In the genomic region with DNA sequence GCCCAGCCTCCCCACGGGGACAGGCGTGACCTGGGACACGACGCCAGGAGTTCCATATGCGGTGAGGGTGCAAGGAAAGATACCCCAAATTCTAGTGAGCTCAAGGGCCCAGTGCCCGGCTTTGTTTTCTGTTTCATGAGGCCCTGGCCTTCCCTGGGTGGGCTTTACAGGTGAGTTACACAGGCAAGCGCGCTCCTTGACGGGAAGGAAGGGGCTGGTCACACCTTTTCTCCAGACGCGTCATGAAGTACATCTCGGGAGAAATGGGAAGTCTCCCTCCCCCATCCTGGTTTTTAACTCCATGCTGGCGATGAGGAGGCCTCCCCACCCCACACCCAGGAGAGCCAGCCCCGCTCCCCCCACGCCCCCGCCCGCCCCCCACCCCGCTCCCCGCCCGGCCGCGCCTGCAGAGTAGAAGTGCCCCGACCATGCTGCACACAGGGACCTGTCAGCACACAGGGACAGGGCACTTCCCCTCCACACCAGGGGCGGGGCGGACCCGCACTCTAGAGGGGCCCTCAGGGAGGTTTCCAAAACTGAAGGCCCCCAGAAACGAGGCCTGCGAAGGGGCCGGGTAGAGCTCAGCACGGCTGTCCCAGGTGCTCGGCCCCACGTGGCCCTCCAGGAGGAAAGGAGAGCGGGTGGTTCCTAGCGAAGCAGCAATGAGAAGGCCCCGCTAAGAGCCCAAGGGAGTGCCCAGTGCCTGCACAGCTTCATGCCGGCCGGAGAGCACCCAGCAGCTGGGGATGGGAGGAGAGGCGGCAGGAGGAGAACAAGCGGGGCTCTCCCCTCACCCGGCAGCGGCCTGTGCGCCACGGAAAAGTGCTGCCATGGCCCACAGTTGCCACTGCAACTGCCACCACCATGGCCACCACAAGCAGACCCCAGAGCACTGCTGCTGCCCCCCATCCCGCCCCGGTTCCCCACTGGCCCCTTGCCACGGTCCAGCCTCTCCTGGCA, we compare ENCODE assay signal across 15 cellular contexts. TPM values are rescaled to one million over a fixed set of nuclear protein-coding genes. Genes with fewer than 3 reads are reported as not detected.
DNase-seq lines count a peak whose midpoint lies in the region; ATAC-seq and TF ChIP-seq lines count a peak whose summit lies in the region.
"Had no signal": no experiment of that assay in that cellular context is flagged by ENCODE, and none has a peak within 500 bp of the region (broad histone marks: within the 10 kb centered on the region; RNA-seq: fewer than 3 reads in every experiment).

No MANE protein-coding gene starts in this region.

- peaks cover 0 to 6% (median 0%) of the 10 kb centered on the region in 4 donors for H3K36me3 ChIP-seq in upper lobe of left lung
- H3K36me3 ChIP-seq: prostate gland had no signal

- no peaks in the 10 kb centered on the region for H3K9me3 ChIP-seq in upper lobe of left lung
- H3K9me3 ChIP-seq: prostate gland had no signal

- peak overlapping the region in 1 of 4 donors; percentile 10 for H3K4me3 ChIP-seq in upper lobe of left lung
- H3K4me3 ChIP-seq: prostate gland had no signal

- peaks cover 4% of the 10 kb centered on the region for H3K36me3 Mint-ChIP-seq in activated T-cell treated with anti-CD3 and anti-CD28 coated beads, Interleukin-2, amount 50 U/mL, for 24 hours (ENCODE audit: low read depth)
- peaks cover 5% of the 10 kb centered on the region for H3K36me3 Mint-ChIP-seq in activated T-helper 1 cell treated with anti-CD3 and anti-CD28 coated beads, Interleukin-12 subunit alpha, Interleukin-12 subunit beta, Interleukin-2, Interleukin-4 antibody, amounts not matched to agents 30 ng/mL and 10 ng/mL and 1 ng/mL, durations not matched to agents 14 hours and 24 hours and 36 hours (ENCODE audit: low read depth)
- peaks cover 0 to 9% (median 9%) of the 10 kb centered on the region in 3 donors for H3K36me3 Mint-ChIP-seq in immature natural killer cell

- H3K27ac ChIP-seq in upper lobe of left lung = peak overlapping the region; percentile 63 to 97 (median 78)

- H3K4me3 Mint-ChIP-seq in activated T-cell treated with anti-CD3 and anti-CD28 coated beads, Interleukin-2, amount 50 U/mL, for 24 hours = no peak overlapping the region
- H3K4me3 Mint-ChIP-seq in activated T-helper 1 cell treated with anti-CD3 and anti-CD28 coated beads, Interleukin-12 subunit alpha, Interleukin-12 subunit beta, Interleukin-2, Interleukin-4 antibody, amounts not matched to agents 30 ng/mL and 10 ng/mL and 1 ng/mL, durations not matched to agents 14 hours and 24 hours and 36 hours = no peak overlapping the region
- peak overlapping the region in 1 of 5 donors; percentile 50 for H3K4me3 Mint-ChIP-seq in immature natural killer cell
- H3K4me3 Mint-ChIP-seq: activated CD4-positive, alpha-beta T cell treated with anti-CD3 and anti-CD28 coated beads for 36 hours had no signal

- ATAC-seq in upper lobe of left lung (ENCODE audit: low FRiP score in 2 of 2) = no peak
- ATAC-seq: activated CD4-positive, alpha-beta T cell treated with anti-CD3 and anti-CD28 coated beads for 36 hours; left lobe of liver had no signal

- H3K27me3 Mint-ChIP-seq in activated T-cell treated with anti-CD3 and anti-CD28 coated beads, Interleukin-2, amount 50 U/mL, for 24 hours = no peaks in the 10 kb centered on the region
- H3K27me3 Mint-ChIP-seq in activated T-helper 1 cell treated with anti-CD3 and anti-CD28 coated beads, Interleukin-12 subunit alpha, Interleukin-12 subunit beta, Interleukin-2, Interleukin-4 antibody, amounts not matched to agents 30 ng/mL and 10 ng/mL and 1 ng/mL, durations not matched to agents 14 hours and 24 hours and 36 hours (ENCODE audit: insufficient read depth) = peaks cover 2% of the 10 kb centered on the region
- peaks cover 3 to 6% (median 4%) of the 10 kb centered on the region in 3 donors for H3K27me3 Mint-ChIP-seq in immature natural killer cell (ENCODE audit: low read depth in 3 of 3)
- H3K27me3 Mint-ChIP-seq: activated CD4-positive, alpha-beta T cell treated with anti-CD3 and anti-CD28 coated beads for 36 hours had no signal

- no peak for TF ChIP-seq CTCF in upper lobe of left lung (IDR thresholded peaks at IDR 0.05)

- TF ChIP-seq POLR2A in upper lobe of left lung (IDR thresholded peaks at IDR 0.05) = no peak

- intact Hi-C loops in activated T-helper 1 cell treated with anti-CD3 and anti-CD28 coated beads, Interleukin-12 subunit alpha, Interleukin-12 subunit beta, Interleukin-2, Interleukin-4 antibody, amounts not matched to agents 30 ng/mL and 10 ng/mL and 1 ng/mL, durations not matched to agents 14 hours and 24 hours and 36 hours (cut with micrococcal nuclease) = no loop called here

- H3K4me1 Mint-ChIP-seq in activated T-cell treated with anti-CD3 and anti-CD28 coated beads, Interleukin-2, amount 50 U/mL, for 24 hours (ENCODE audit: low read depth) = peaks cover 41% of the 10 kb centered on the region
- H3K4me1 Mint-ChIP-seq in activated T-helper 1 cell treated with anti-CD3 and anti-CD28 coated beads, Interleukin-12 subunit alpha, Interleukin-12 subunit beta, Interleukin-2, Interleukin-4 antibody, amounts not matched to agents 30 ng/mL and 10 ng/mL and 1 ng/mL, durations not matched to agents 14 hours and 24 hours and 36 hours (ENCODE audit: low read depth) = peaks cover 42% of the 10 kb centered on the region
- peaks cover 50% of the 10 kb centered on the region in 2 donors for H3K4me1 Mint-ChIP-seq in immature natural killer cell

- TF ChIP-seq EP300 in upper lobe of left lung (IDR thresholded peaks at IDR 0.05) = no peak

- WGBS in upper lobe of left lung, 2 donors = 54 to 63% methylated on average over 15 to 41 of the region's 46 CpGs

- peak overlapping the region; percentile 33 for H3K27ac Mint-ChIP-seq in activated T-cell treated with anti-CD3 and anti-CD28 coated beads, Interleukin-2, amount 50 U/mL, for 24 hours
- peak overlapping the region; percentile 58 for H3K27ac Mint-ChIP-seq in activated T-helper 1 cell treated with anti-CD3 and anti-CD28 coated beads, Interleukin-12 subunit alpha, Interleukin-12 subunit beta, Interleukin-2, Interleukin-4 antibody, amounts not matched to agents 30 ng/mL and 10 ng/mL and 1 ng/mL, durations not matched to agents 14 hours and 24 hours and 36 hours
- H3K27ac Mint-ChIP-seq in immature natural killer cell = peak overlapping the region in 4 of 6 donors; percentile 59 to 87 (median 86)
- H3K27ac Mint-ChIP-seq: activated T-helper 2 cell treated with anti-CD3 and anti-CD28 coated beads, Interferon-gamma antibody, Interleukin-2, Interleukin-4, amounts not matched to agents 10 μg/mL and 5 μg/mL and 100 μg/mL, durations not matched to agents 14 hours and 24 hours and 36 hours had no signal

- H3K9me3 Mint-ChIP-seq in activated T-cell treated with anti-CD3 and anti-CD28 coated beads, Interleukin-2, amount 50 U/mL, for 24 hours = no peaks in the 10 kb centered on the region
- H3K9me3 Mint-ChIP-seq in activated T-helper 1 cell treated with anti-CD3 and anti-CD28 coated beads, Interleukin-12 subunit alpha, Interleukin-12 subunit beta, Interleukin-2, Interleukin-4 antibody, amounts not matched to agents 30 ng/mL and 10 ng/mL and 1 ng/mL, durations not matched to agents 14 hours and 24 hours and 36 hours = no peaks in the 10 kb centered on the region
- H3K9me3 Mint-ChIP-seq in immature natural killer cell = no peaks in the 10 kb centered on the region
- H3K9me3 Mint-ChIP-seq: activated T-helper 2 cell treated with anti-CD3 and anti-CD28 coated beads, Interferon-gamma antibody, Interleukin-2, Interleukin-4, amounts not matched to agents 10 μg/mL and 5 μg/mL and 100 μg/mL, durations not matched to agents 14 hours and 24 hours and 36 hours had no signal

- no peak for DNase-seq in activated T-cell treated with anti-CD3 and anti-CD28 coated beads, Interleukin-2, amount 50 U/mL, for 24 hours
- no peak for DNase-seq in activated T-cell treated with anti-CD3 and anti-CD28 coated beads, Interleukin-2, amount 50 U/mL, for 1 hour
- no peak for DNase-seq in activated T-helper 1 cell treated with anti-CD3 and anti-CD28 coated beads, Interleukin-12 subunit alpha, Interleukin-12 subunit beta, Interleukin-2, Interleukin-4 antibody, amounts not matched to agents 30 ng/mL and 10 ng/mL and 1 ng/mL, durations not matched to agents 14 hours and 24 hours and 36 hours (ENCODE audit: low spot score)
- DNase-seq in immature natural killer cell (no peak), upper lobe of left lung (peak in 1 of 2 donors; percentile 84), NCI-H345 treated with DMSO at 0.1 percent for 48 hours (lab: John Stamatoyannopoulos, UW; ENCODE audit: unreplicated experiment) (no peak), NOMO-1 (lab: John Stamatoyannopoulos, UW; ENCODE audit: unreplicated experiment in 2 of 2) (no peak)
- no peak for DNase-seq in activated CD8-positive, alpha-beta memory T cell treated with anti-CD3 and anti-CD28 coated beads, Interleukin-2, amount 50 U/mL, for 48 hours
- DNase-seq: activated CD4-positive, alpha-beta T cell treated with anti-CD3 and anti-CD28 coated beads for 36 hours; DMS153; NCI-H2029; NCI-H748 treated with DMSO at 0.1 percent for 48 hours had no signal

- peaks cover 68 to 93% (median 76%) of the 10 kb centered on the region in 4 donors for H3K4me1 ChIP-seq in upper lobe of left lung

- no peaks in the 10 kb centered on the region for H3K27me3 ChIP-seq in upper lobe of left lung

RNA-seq across cellular contexts. Expression of a gene that starts 7.7 kb away (rescaled TPM):
- 1.9 and 2.9 TPM in 2 replicates for total RNA-seq in activated T-helper 1 cell treated with anti-CD3 and anti-CD28 coated beads, Interleukin-12 subunit alpha, Interleukin-12 subunit beta, Interleukin-2, Interleukin-4 antibody, amounts not matched to agents 30 ng/mL and 10 ng/mL and 1 ng/mL, durations not matched to agents 14 hours and 24 hours and 36 hours
- 10 to 100 TPM; 13.7 to 22.4 (median 21.0) TPM for polyA plus RNA-seq in immature natural killer cell
- total RNA-seq in upper lobe of left lung = 100 to 1,000 TPM in 1 of 6 donors, 10 to 100 TPM in 5; 53.7 to 124 (median 64.4) TPM

RNA-seq across cellular contexts. Expression of a gene that starts 38.5 kb away (rescaled TPM):
- 0.36 and 0.59 TPM in 2 replicates for total RNA-seq in activated T-helper 1 cell treated with anti-CD3 and anti-CD28 coated beads, Interleukin-12 subunit alpha, Interleukin-12 subunit beta, Interleukin-2, Interleukin-4 antibody, amounts not matched to agents 30 ng/mL and 10 ng/mL and 1 ng/mL, durations not matched to agents 14 hours and 24 hours and 36 hours
- under 1 TPM in 1 of 3 donors, not detected in 2; 0.28 TPM for polyA plus RNA-seq in immature natural killer cell
- total RNA-seq in upper lobe of left lung = 10 to 100 TPM; 21.1 to 90.6 (median 65.1) TPM
- total RNA-seq: activated T-helper 2 cell treated with anti-CD3 and anti-CD28 coated beads, Interferon-gamma antibody, Interleukin-2, Interleukin-4, amounts not matched to agents 10 μg/mL and 5 μg/mL and 100 μg/mL, durations not matched to agents 14 hours and 24 hours and 36 hours had no signal

Comparison
In these comparisons a context has a peak if more than half of its experiments do, and no peak if none do; other contexts are left out.
1. H3K27ac Mint-ChIP-seq: peak in every context shown above with its lines; median percentile 86 in immature natural killer cell; 58 in activated T-helper 1 cell treated with anti-CD3 and anti-CD28 coated beads, Interleukin-12 subunit alpha, Interleukin-12 subunit beta, Interleukin-2, Interleukin-4 antibody, amounts not matched to agents 30 ng/mL and 10 ng/mL and 1 ng/mL, durations not matched to agents 14 hours and 24 hours and 36 hours; 33 in activated T-cell treated with anti-CD3 and anti-CD28 coated beads, Interleukin-2, amount 50 U/mL, for 24 hours.
2. RNA of a gene that starts 7.7 kb away (total RNA-seq): 53.7 to 124 TPM in upper lobe of left lung; 1.9 to 2.9 TPM in activated T-helper 1 cell treated with anti-CD3 and anti-CD28 coated beads, Interleukin-12 subunit alpha, Interleukin-12 subunit beta, Interleukin-2, Interleukin-4 antibody, amounts not matched to agents 30 ng/mL and 10 ng/mL and 1 ng/mL, durations not matched to agents 14 hours and 24 hours and 36 hours; every median in the first group is over 10 times any median in the second.
3. RNA of a gene that starts 38.5 kb away (total RNA-seq): 21.1 to 90.6 TPM in upper lobe of left lung; 0.36 to 0.59 TPM in activated T-helper 1 cell treated with anti-CD3 and anti-CD28 coated beads, Interleukin-12 subunit alpha, Interleukin-12 subunit beta, Interleukin-2, Interleukin-4 antibody, amounts not matched to agents 30 ng/mL and 10 ng/mL and 1 ng/mL, durations not matched to agents 14 hours and 24 hours and 36 hours; every median in the first group is over 10 times any median in the second.